In the genomic region with DNA sequence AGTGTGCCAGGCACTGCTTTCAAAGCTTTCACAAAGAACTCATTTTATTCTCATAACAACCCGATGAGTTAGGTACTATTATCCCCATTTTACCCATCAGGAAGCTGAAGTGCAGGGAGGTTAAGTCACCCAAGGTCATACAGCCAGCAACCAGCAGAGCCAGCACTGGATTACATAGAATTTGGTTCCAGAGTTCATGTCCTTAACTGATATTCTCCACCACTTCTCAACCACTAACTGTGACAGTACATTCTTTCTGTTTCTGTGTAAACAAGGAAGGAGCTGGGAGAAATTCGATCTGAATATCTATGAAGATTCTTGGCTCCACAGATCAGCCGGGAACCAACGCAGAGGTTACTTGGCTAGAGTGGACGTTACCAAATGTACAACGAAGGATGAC, we compare ENCODE assay signal across 13 cellular contexts.
DNase-seq lines count a peak whose midpoint lies in the region; ATAC-seq and TF ChIP-seq lines count a peak whose summit lies in the region.
"Had no signal": no experiment of that assay in that cellular context is flagged by ENCODE, and none has a peak within 500 bp of the region (broad histone marks: within the 10 kb centered on the region; RNA-seq: fewer than 3 reads in every experiment).

No MANE protein-coding gene starts in this region.

- H3K4me1 ChIP-seq in parathyroid adenoma = peaks cover 42% of the 10 kb centered on the region

- H3K9me3 ChIP-seq in parathyroid adenoma (ENCODE audit: control insufficient read depth, low read length) = no peaks in the 10 kb centered on the region
- no peaks in the 10 kb centered on the region for H3K9me3 ChIP-seq in CD4-positive, alpha-beta T cell (ENCODE audit: control insufficient read depth, low read length)
- H3K9me3 ChIP-seq: upper lobe of right lung had no signal

- H3K36me3 Mint-ChIP-seq in CD4-positive, alpha-beta T cell (ENCODE audit: low read depth) = peaks cover 38% of the 10 kb centered on the region

- H3K27ac Mint-ChIP-seq in CD4-positive, alpha-beta T cell = no peak overlapping the region
- H3K27ac Mint-ChIP-seq: activated T-cell treated with anti-CD3 and anti-CD28 coated beads, Interleukin-2, amount 50 U/mL, for 72 hours; IgD-negative memory B cell had no signal

- ATAC-seq in HG03025 (IDR thresholded peaks at IDR 0.05; ENCODE audit: low FRiP score, unreplicated experiment) = no peak
- no peak for ATAC-seq in CD4-positive, alpha-beta T cell (ENCODE audit: poor library complexity)
- ATAC-seq: activated T-cell treated with anti-CD3 and anti-CD28 coated beads, Interleukin-2, amount 50 U/mL, for 72 hours had no signal

- H3K27ac ChIP-seq in parathyroid adenoma = peak overlapping the region; percentile 79
- no peak overlapping the region for H3K27ac ChIP-seq in CD4-positive, alpha-beta T cell (ENCODE audit: low read depth, low read length)
- peak overlapping the region in 1 of 2 donors; percentile 32 for H3K27ac ChIP-seq in coronary artery
- H3K27ac ChIP-seq: BLaER1, upper lobe of right lung had no signal

- POLR2A ChIA-PET in CD4-positive, alpha-beta T cell (lab: Charles Lee) = no interaction called here

- DNase-seq in DMS53 (lab: John Stamatoyannopoulos, UW) (peak; percentile 67), NCI-H510A (lab: John Stamatoyannopoulos, UW) (peak; percentile 37), fibroblast of gingiva (ENCODE audit: low read depth) (peak; percentile 84), coronary artery (ENCODE audit: low spot score) (no peak), NCI-H1694 (lab: John Stamatoyannopoulos, UW) (no peak)
- no peak for DNase-seq in CD4-positive, alpha-beta T cell
- DNase-seq: activated CD4-positive, alpha-beta T cell treated with anti-CD3 and anti-CD28 coated beads for 1 hour; activated T-cell treated with anti-CD3 and anti-CD28 coated beads, Interleukin-2, amount 50 U/mL, for 72 hours; upper lobe of right lung had no signal

- peak overlapping the region; percentile 2 for H3K4me2 ChIP-seq in parathyroid adenoma (ENCODE audit: low read length)
- H3K4me2 ChIP-seq: BLaER1 had no signal

- no peaks in the 10 kb centered on the region for H3K9me3 Mint-ChIP-seq in CD4-positive, alpha-beta T cell
- H3K9me3 Mint-ChIP-seq: activated T-cell treated with anti-CD3 and anti-CD28 coated beads, Interleukin-2, amount 50 U/mL, for 72 hours; IgD-negative memory B cell had no signal

- peak overlapping the region; percentile 4 for H2AFZ ChIP-seq in parathyroid adenoma

- TF ChIP-seq CTCF in parathyroid adenoma (IDR thresholded peaks at IDR 0.05) (no peak), coronary artery (IDR thresholded peaks at IDR 0.05) (no peak)
- no peak for TF ChIP-seq CTCF in CD4-positive, alpha-beta T cell (IDR thresholded peaks at IDR 0.05)

- H3K4me3 ChIP-seq in parathyroid adenoma (ENCODE audit: low read depth, low read length) (no peak overlapping the region), coronary artery (no peak overlapping the region)
- H3K4me3 ChIP-seq: BLaER1, upper lobe of right lung had no signal

- no peaks in the 10 kb centered on the region for H3K27me3 Mint-ChIP-seq in CD4-positive, alpha-beta T cell
- H3K27me3 Mint-ChIP-seq: IgD-negative memory B cell had no signal

- intact Hi-C loops in CD4-positive, alpha-beta T cell (cut with DNase I, micrococcal nuclease) = loop anchor here in 1 of 2 experiments (10.0 kb wide), 1 partner anchor 760 kb away; no protein-coding TSS in a partner anchor

- CTCF ChIA-PET in CD4-positive, alpha-beta T cell (lab: Charles Lee) = no interaction called here

- no peaks in the 10 kb centered on the region for H3K36me3 ChIP-seq in parathyroid adenoma (ENCODE audit: control insufficient read depth, insufficient read depth, low read length)
- H3K36me3 ChIP-seq: upper lobe of right lung had no signal

- H3K4me1 Mint-ChIP-seq in CD4-positive, alpha-beta T cell (ENCODE audit: low read depth) = peaks cover 7% of the 10 kb centered on the region

- no peak overlapping the region for H3K4me3 Mint-ChIP-seq in CD4-positive, alpha-beta T cell
- H3K4me3 Mint-ChIP-seq: activated T-cell treated with anti-CD3 and anti-CD28 coated beads, Interleukin-2, amount 50 U/mL, for 72 hours; IgD-negative memory B cell had no signal

- H3K9ac ChIP-seq in parathyroid adenoma = no peak overlapping the region
- H3K9ac ChIP-seq: BLaER1 had no signal

- H3K79me2 ChIP-seq in parathyroid adenoma = peaks cover 5% of the 10 kb centered on the region

- H3K27me3 ChIP-seq in parathyroid adenoma (ENCODE audit: control insufficient read depth, insufficient read depth, low read length) = no peaks in the 10 kb centered on the region
- no peaks in the 10 kb centered on the region for H3K27me3 ChIP-seq in CD4-positive, alpha-beta T cell (ENCODE audit: control insufficient read depth, insufficient read depth, low read length)
- H3K27me3 ChIP-seq: BLaER1, upper lobe of right lung had no signal

Comparison
In these comparisons a context has a peak if more than half of its experiments do, and no peak if none do; other contexts are left out.
1. DNase-seq: peak in DMS53 (single experiment), NCI-H510A (single experiment) and fibroblast of gingiva (single experiment); none in CD4-positive, alpha-beta T cell (0 of 10), coronary artery (single experiment) and NCI-H1694 (single experiment).